ENCODE assay signal across 1 cellular context in genomic region chr19:48627865-48628314, GRCh38.
A peak's percentile ranks its signal among the peaks of the same experiment; 100 is the strongest.
TF ChIP-seq lines count a peak whose summit lies in the region.

No MANE protein-coding gene starts in this region.

TF ChIP-seq in HepG2, 621 proteins besides CTCF, POLR2A, EP300 and RAD21:
- TF ChIP-seq ZFP90 (CRISPR knock-in tag; IDR thresholded peaks at IDR 0.05; ENCODE audit: borderline replicate concordance) = 0 out of 2 replicates have a peak, but pooled peaks have one; percentile 8
- TF ChIP-seq POLR2AphosphoS5 (IDR thresholded peaks at IDR 0.05; ENCODE audit: low read depth, low read length) = no peak
- TF ChIP-seq NKX3-1 (CRISPR knock-in tag; IDR thresholded peaks at IDR 0.05) = no peak
- no peak for TF ChIP-seq ZNF772 (CRISPR knock-in tag; IDR thresholded peaks at IDR 0.05)
- 0 out of 2 replicates have a peak, but pooled peaks have one; percentile 1 for TF ChIP-seq ZNF30 (CRISPR knock-in tag; IDR thresholded peaks at IDR 0.05)
- TF ChIP-seq AGO2 (optimal IDR thresholded peaks at IDR 0.05; ENCODE audit: low read depth, low read length) = peak; percentile 36
- TF ChIP-seq ISX (CRISPR knock-in tag; conservative IDR thresholded peaks at IDR 0.05) = no peak
- TF ChIP-seq FOXK2 (IDR thresholded peaks at IDR 0.05) = no peak
- TF ChIP-seq, protein P1, sequence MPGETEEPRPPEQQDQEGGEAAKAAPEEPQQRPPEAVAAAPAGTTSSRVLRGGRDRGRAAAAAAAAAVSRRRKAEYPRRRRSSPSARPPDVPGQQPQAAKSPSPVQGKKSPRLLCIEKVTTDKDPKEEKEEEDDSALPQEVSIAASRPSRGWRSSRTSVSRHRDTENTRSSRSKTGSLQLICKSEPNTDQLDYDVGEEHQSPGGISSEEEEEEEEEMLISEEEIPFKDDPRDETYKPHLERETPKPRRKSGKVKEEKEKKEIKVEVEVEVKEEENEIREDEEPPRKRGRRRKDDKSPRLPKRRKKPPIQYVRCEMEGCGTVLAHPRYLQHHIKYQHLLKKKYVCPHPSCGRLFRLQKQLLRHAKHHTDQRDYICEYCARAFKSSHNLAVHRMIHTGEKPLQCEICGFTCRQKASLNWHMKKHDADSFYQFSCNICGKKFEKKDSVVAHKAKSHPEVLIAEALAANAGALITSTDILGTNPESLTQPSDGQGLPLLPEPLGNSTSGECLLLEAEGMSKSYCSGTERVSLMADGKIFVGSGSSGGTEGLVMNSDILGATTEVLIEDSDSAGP (CRISPR knock-in tag; IDR thresholded peaks at IDR 0.05; ENCODE audit: borderline replicate concordance) = 0 out of 2 replicates have a peak, but pooled peaks have one; percentile 3
- TF ChIP-seq SIX4 (CRISPR knock-in tag; IDR thresholded peaks at IDR 0.05) = no peak
- TF ChIP-seq ZNF510 (CRISPR knock-in tag; IDR thresholded peaks at IDR 0.05; ENCODE audit: low read depth) = no peak
- TF ChIP-seq, protein P2, sequence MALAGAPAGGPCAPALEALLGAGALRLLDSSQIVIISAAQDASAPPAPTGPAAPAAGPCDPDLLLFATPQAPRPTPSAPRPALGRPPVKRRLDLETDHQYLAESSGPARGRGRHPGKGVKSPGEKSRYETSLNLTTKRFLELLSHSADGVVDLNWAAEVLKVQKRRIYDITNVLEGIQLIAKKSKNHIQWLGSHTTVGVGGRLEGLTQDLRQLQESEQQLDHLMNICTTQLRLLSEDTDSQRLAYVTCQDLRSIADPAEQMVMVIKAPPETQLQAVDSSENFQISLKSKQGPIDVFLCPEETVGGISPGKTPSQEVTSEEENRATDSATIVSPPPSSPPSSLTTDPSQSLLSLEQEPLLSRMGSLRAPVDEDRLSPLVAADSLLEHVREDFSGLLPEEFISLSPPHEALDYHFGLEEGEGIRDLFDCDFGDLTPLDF (CRISPR knock-in tag; IDR thresholded peaks at IDR 0.05) = 0 out of 2 replicates have a peak, but pooled peaks have one; percentile 4
- TF ChIP-seq ZFX (CRISPR knock-in tag; IDR thresholded peaks at IDR 0.05; ENCODE audit: low read depth) = no peak
- 0 out of 2 replicates have a peak, but pooled peaks have one; percentile 8 for TF ChIP-seq NFAT5 (CRISPR knock-in tag; IDR thresholded peaks at IDR 0.05)
- TF ChIP-seq ERF (CRISPR knock-in tag; IDR thresholded peaks at IDR 0.05) = no peak
